ENCODE assay signal across 9 cellular contexts in the genomic region with DNA sequence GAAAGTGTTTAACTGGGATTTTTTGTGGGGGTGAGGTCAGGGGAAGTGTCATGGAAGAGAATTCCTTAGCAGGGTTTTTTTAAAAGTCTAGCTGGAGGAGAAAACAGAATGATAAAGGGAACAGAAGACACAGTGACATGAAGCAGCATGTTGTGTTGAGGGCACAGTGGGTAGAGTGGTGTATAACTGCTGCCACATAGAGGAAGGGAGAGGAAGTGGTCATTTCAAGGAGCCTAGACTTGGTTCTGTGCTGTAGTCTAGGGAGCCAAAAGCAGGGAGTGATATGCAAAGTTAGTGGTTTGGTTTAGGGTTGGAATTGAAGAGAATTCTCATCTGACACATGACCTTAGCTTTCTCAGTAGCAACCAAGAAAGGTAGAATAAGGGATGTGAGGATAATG. TPM values are rescaled to one million over a fixed set of nuclear protein-coding genes. Genes with fewer than 3 reads are reported as not detected.
DNase-seq lines count a peak whose midpoint lies in the region; ATAC-seq, FAIRE-seq and TF ChIP-seq lines count a peak whose summit lies in the region.
"Had no signal": no experiment of that assay in that cellular context is flagged by ENCODE, and none has a peak within 500 bp of the region (broad histone marks: within the 10 kb centered on the region; RNA-seq: fewer than 3 reads in every experiment).

No MANE protein-coding gene starts in this region.

- H3K4me3 ChIP-seq in CD4-positive, alpha-beta memory T cell (ENCODE audit: low read length in 2 of 2), result no peak overlapping the region
- H3K4me3 ChIP-seq in bronchial epithelial cell (ENCODE audit: low read depth, low read length), result no peak overlapping the region

- H3K9me3 ChIP-seq in CD4-positive, alpha-beta memory T cell (ENCODE audit: control insufficient read depth in 1 of 2, low read length in 2 of 2), result no peaks in the 10 kb centered on the region

- peak in 4 of 5 donors; percentile 19 to 39 (median 32) for DNase-seq in CD4-positive, alpha-beta memory T cell
- DNase-seq in NCI-H69 (lab: John Stamatoyannopoulos, UW) (peak; percentile 11), bronchial epithelial cell (ENCODE audit: low read depth) (peak; percentile 59), NCI-H2081 treated with DMSO at 0.1 percent for 48 hours (lab: John Stamatoyannopoulos, UW) (no peak), globus pallidus (ENCODE audit: low spot score) (no peak)
- peak in 3 of 10 donors; percentile 14 to 41 (median 33) for DNase-seq in naive thymus-derived CD8-positive, alpha-beta T cell

- peak; percentile 100 for ATAC-seq in GM18868 (IDR thresholded peaks at IDR 0.05; ENCODE audit: unreplicated experiment)
- peak; percentile 94 for ATAC-seq in HG02973 (IDR thresholded peaks at IDR 0.05; ENCODE audit: unreplicated experiment)
- ATAC-seq in naive thymus-derived CD8-positive, alpha-beta T cell, result peak; percentile 98 to 99

- no peak overlapping the region for H3K27ac ChIP-seq in CD4-positive, alpha-beta memory T cell (ENCODE audit: low read depth, low read length)

- no peak overlapping the region for H3K4me3 Mint-ChIP-seq in CD4-positive, alpha-beta memory T cell
- no peak overlapping the region for H3K4me3 Mint-ChIP-seq in naive thymus-derived CD8-positive, alpha-beta T cell
- H3K4me3 Mint-ChIP-seq: T-helper 1 cell treated with Interleukin-12 subunit alpha and Interleukin-12 subunit beta and Interleukin-4 antibody, amounts not matched to agents 30 μg/mL and 1 μg/mL, for 36 hours had no signal

- H3K27me3 Mint-ChIP-seq in CD4-positive, alpha-beta memory T cell, result no peaks in the 10 kb centered on the region
- no peaks in the 10 kb centered on the region for H3K27me3 Mint-ChIP-seq in naive thymus-derived CD8-positive, alpha-beta T cell

- H3K27me3 ChIP-seq in CD4-positive, alpha-beta memory T cell (ENCODE audit: insufficient read depth, low read length), result no peaks in the 10 kb centered on the region
- H3K27me3 ChIP-seq in bronchial epithelial cell (ENCODE audit: control insufficient read depth, insufficient read depth, low read length), result no peaks in the 10 kb centered on the region

- intact Hi-C loops in CD4-positive, alpha-beta memory T cell (cut with micrococcal nuclease), result no loop called here

- CTCF ChIA-PET in CD4-positive, alpha-beta memory T cell (lab: Charles Lee; ENCODE audit: partially characterized antibody), result interaction anchor here (0.6 to 3.6 kb wide), 11 partner anchors 10 to 355 kb away, joined by 3 to 33 read pairs (median 4); partner anchors contain the start of gene EEIG2

- no peaks in the 10 kb centered on the region for H3K36me3 ChIP-seq in CD4-positive, alpha-beta memory T cell (ENCODE audit: insufficient read depth, low read length)
- no peaks in the 10 kb centered on the region for H3K36me3 ChIP-seq in bronchial epithelial cell (ENCODE audit: control insufficient read depth, insufficient read depth, low read length)

- POLR2A ChIA-PET in CD4-positive, alpha-beta memory T cell (lab: Charles Lee; ENCODE audit: partially characterized antibody), result interaction anchor here (1.7 kb wide), 1 partner anchor 10 kb away, joined by 7 read pairs; the partner anchor contains the start of gene EEIG2
- POLR2A ChIA-PET in naive thymus-derived CD8-positive, alpha-beta T cell (lab: Charles Lee), result interaction anchor here (1.0 to 1.4 kb wide), 2 partner anchors 9 to 75 kb away, joined by 3 to 7 read pairs; partner anchors contain the start of gene EEIG2

- peaks cover 13% of the 10 kb centered on the region for H3K4me1 ChIP-seq in CD4-positive, alpha-beta memory T cell (ENCODE audit: insufficient read depth, low read length)

- H3K9me3 Mint-ChIP-seq in CD4-positive, alpha-beta memory T cell, result peaks cover 0 to 4% (median 0%) of the 10 kb centered on the region in 8 donors
- H3K9me3 Mint-ChIP-seq in naive thymus-derived CD8-positive, alpha-beta T cell, result peaks cover 0 to 2% (median 0%) of the 10 kb centered on the region in 9 donors

- peak; percentile 70 for TF ChIP-seq CTCF in bronchial epithelial cell (IDR thresholded peaks at IDR 0.05; ENCODE audit: insufficient read depth, low read length, severe bottlenecking)

- no peak overlapping the region for H3K27ac Mint-ChIP-seq in CD4-positive, alpha-beta memory T cell
- no peak overlapping the region for H3K27ac Mint-ChIP-seq in naive thymus-derived CD8-positive, alpha-beta T cell
- H3K27ac Mint-ChIP-seq: T-helper 1 cell treated with Interleukin-12 subunit alpha and Interleukin-12 subunit beta and Interleukin-4 antibody, amounts not matched to agents 30 μg/mL and 1 μg/mL, for 36 hours had no signal

- H3K4me1 Mint-ChIP-seq in CD4-positive, alpha-beta memory T cell, result peaks cover 0 to 7% (median 4%) of the 10 kb centered on the region in 4 donors
- peaks cover 0 to 7% (median 5%) of the 10 kb centered on the region in 4 donors for H3K4me1 Mint-ChIP-seq in naive thymus-derived CD8-positive, alpha-beta T cell

- H3K36me3 Mint-ChIP-seq in CD4-positive, alpha-beta memory T cell, result peaks cover 4 to 5% of the 10 kb centered on the region in 2 donors
- peaks cover 0 to 2% (median 0%) of the 10 kb centered on the region in 3 donors for H3K36me3 Mint-ChIP-seq in naive thymus-derived CD8-positive, alpha-beta T cell

- no peak for FAIRE-seq in bronchial epithelial cell (lab: Jason Lieb, UNC)

RNA-seq across cellular contexts. Expression of gene EEIG2, which starts 10.2 kb away (rescaled TPM):
- 10 to 100 TPM in 1 of 2 experiments, 1 to 10 TPM in 1; 9.2 to 10.7 TPM for total RNA-seq in CD4-positive, alpha-beta memory T cell
- polyA plus RNA-seq in CD4-positive, alpha-beta memory T cell, result 1 to 10 TPM in 1 of 2 donors, under 1 TPM in 1; 0.33 to 1.3 TPM
- 0.51 and 1.3 TPM in 2 replicates for total RNA-seq in bronchial epithelial cell
- 10 to 100 TPM; 10.3 to 12.1 TPM for total RNA-seq in naive thymus-derived CD8-positive, alpha-beta T cell
- 1 to 10 TPM in 1 of 3 donors, under 1 TPM in 2; 0.48 to 2.4 (median 0.75) TPM for polyA plus RNA-seq in naive thymus-derived CD8-positive, alpha-beta T cell

Comparison
In these comparisons a context has a peak if more than half of its experiments do, and no peak if none do; other contexts are left out.
1. DNase-seq: peak in CD4-positive, alpha-beta memory T cell (4 of 5), NCI-H69 (single experiment) and bronchial epithelial cell (single experiment); none in NCI-H2081 treated with DMSO at 0.1 percent for 48 hours (single experiment) and globus pallidus (single experiment).
2. Peak in every context shown above with its lines, with median percentiles within 50 percentile points of each other: ATAC-seq.